In genomic region chr17:2396568-2397246, GRCh38 we compare ENCODE assay signal across 8 cellular contexts. TPM values are rescaled to one million over a fixed set of nuclear protein-coding genes. Genes with fewer than 3 reads are reported as not detected.
DNase-seq lines count a peak whose midpoint lies in the region; ATAC-seq and TF ChIP-seq lines count a peak whose summit lies in the region.

No MANE protein-coding gene starts in this region.

- H3K27me3 ChIP-seq in BLaER1 treated with 17β-estradiol and CSF1 and Interleukin-3, amounts not matched to agents 10 nM and 100 nM = no peaks in the 10 kb centered on the region
- no peaks in the 10 kb centered on the region for H3K27me3 ChIP-seq in GM23248 (replicated peaks; ENCODE audit: insufficient read depth)
- H3K27me3 ChIP-seq in OCI-LY1 (ENCODE audit: insufficient read depth, low read length) = no peaks in the 10 kb centered on the region
- no peaks in the 10 kb centered on the region for H3K27me3 ChIP-seq in testis

- H3F3A ChIP-seq in GM23248 (ENCODE audit: insufficient read depth) (peaks cover 32% of the 10 kb centered on the region), OCI-LY1 (ENCODE audit: insufficient read depth, low read length) (no peaks in the 10 kb centered on the region)

- H3K4me1 ChIP-seq in BLaER1 treated with 17β-estradiol and CSF1 and Interleukin-3, amounts not matched to agents 10 nM and 100 nM = peaks cover 47 to 59% (median 54%) of the 10 kb centered on the region in 10 experiments
- peaks cover 25% of the 10 kb centered on the region for H3K4me1 ChIP-seq in GM23248 (ENCODE audit: insufficient read depth)
- H3K4me1 ChIP-seq in OCI-LY1 (ENCODE audit: insufficient read depth, low read length, severe bottlenecking) = peaks cover 49% of the 10 kb centered on the region
- H3K4me1 ChIP-seq in testis = peaks cover 55% of the 10 kb centered on the region

- H3K36me3 Mint-ChIP-seq in naive B cell = no peaks in the 10 kb centered on the region

- TF ChIP-seq CTCF in OCI-LY1 (IDR thresholded peaks at IDR 0.05; ENCODE audit: low read length) = no peak
- TF ChIP-seq CTCF in testis (IDR thresholded peaks at IDR 0.05) = no peak

- H3K79me2 ChIP-seq in GM23248 (ENCODE audit: insufficient read depth) (peaks cover 63% of the 10 kb centered on the region), OCI-LY1 (ENCODE audit: insufficient read depth, low read length) (no peaks in the 10 kb centered on the region)

- H3K9me3 Mint-ChIP-seq in naive B cell = no peaks in the 10 kb centered on the region

- H2AFZ ChIP-seq in GM23248 (no peak overlapping the region), OCI-LY1 (ENCODE audit: low read length) (no peak overlapping the region)

- WGBS in GM23248 (ENCODE audit: low coverage in 1 of 2, low lambda C conversion rate in 2 of 2, missing lambda C conversion rate in 2 of 2), 2 experiments = 1 to 3% methylated on average over 23 to 29 of the region's 34 CpGs
- WGBS in testis, 2 donors = 15% methylated on average over 28 of the region's 34 CpGs; no CpG with 5 or more reads in 1 of the 2 donors

- H3K9ac ChIP-seq in BLaER1 treated with 17β-estradiol and CSF1 and Interleukin-3, amounts not matched to agents 10 nM and 100 nM = peak overlapping the region; percentile 84 to 100 (median 98)
- peak overlapping the region; percentile 100 for H3K9ac ChIP-seq in GM23248
- H3K9ac ChIP-seq in OCI-LY1 (ENCODE audit: low read length) = peak overlapping the region; percentile 54; the same call in 1 of the 2 replicates

- no peaks in the 10 kb centered on the region for H3K27me3 Mint-ChIP-seq in naive B cell

- peak overlapping the region; percentile 97 to 100 (median 99) for H3K4me2 ChIP-seq in BLaER1 treated with 17β-estradiol and CSF1 and Interleukin-3, amounts not matched to agents 10 nM and 100 nM
- H3K4me2 ChIP-seq in GM23248 (ENCODE audit: unreplicated experiment) (peak overlapping the region; percentile 77), OCI-LY1 (ENCODE audit: low read length) (peak overlapping the region; percentile 57)

- peaks cover 4 to 59% (median 18%) of the 10 kb centered on the region in 11 experiments; a peak in 14 of 22 replicates for H4K20me1 ChIP-seq in BLaER1 treated with 17β-estradiol and CSF1 and Interleukin-3, amounts not matched to agents 10 nM and 100 nM
- H4K20me1 ChIP-seq in GM23248 (ENCODE audit: insufficient read depth) (no peaks in the 10 kb centered on the region), OCI-LY1 (ENCODE audit: insufficient read depth, low read length) (no peaks in the 10 kb centered on the region)

- H3K36me3 ChIP-seq in BLaER1 treated with 17β-estradiol and CSF1 and Interleukin-3, amounts not matched to agents 10 nM and 100 nM = no peaks in the 10 kb centered on the region
- H3K36me3 ChIP-seq in GM23248 (ENCODE audit: low read depth) (no peaks in the 10 kb centered on the region), OCI-LY1 (ENCODE audit: insufficient read depth, low read length) (no peaks in the 10 kb centered on the region; the same call in 1 of the 2 replicates), testis (ENCODE audit: low read depth, missing control alignments) (no peaks in the 10 kb centered on the region)

- H3K27ac Mint-ChIP-seq in naive B cell = peak overlapping the region in 4 of 6 donors; percentile 63 to 98 (median 86)

- ATAC-seq in naive B cell (ENCODE audit: low read depth in 2 of 2) = no peak

- intact Hi-C loops in testis (cut with DNase I; ENCODE audit: low total_unique reads) = no loop called here

- DNase-seq in GM23248 (peak; percentile 96), fibroblast of peridontal ligament (ENCODE audit: extremely low read depth) (peak; percentile 95), naive B cell (peak; percentile 56), testis (peak; percentile 96), NCI-H524 treated with DMSO at 0.1 percent for 48 hours (lab: John Stamatoyannopoulos, UW) (no peak)
- peak; percentile 77 for DNase-seq in activated effector memory CD4-positive, alpha-beta T cell treated with anti-CD3 and anti-CD28 coated beads, Interleukin-2, amount 50 U/mL, for 16 hours

- H3K9me2 ChIP-seq in GM23248 (ENCODE audit: insufficient read depth) = no peaks in the 10 kb centered on the region
- H3K9me2 ChIP-seq in OCI-LY1 (ENCODE audit: low read depth, low read length) = no peaks in the 10 kb centered on the region

- in situ Hi-C loops in GM23248 (cut with MboI) = no loop called here

- peaks cover 51 to 72% (median 52%) of the 10 kb centered on the region in 3 donors for H3K4me1 Mint-ChIP-seq in naive B cell

- peak; percentile 10 for TF ChIP-seq POLR2A in testis (IDR thresholded peaks at IDR 0.05)

- peak overlapping the region; percentile 86 to 100 (median 98) for H3K27ac ChIP-seq in BLaER1 treated with 17β-estradiol and CSF1 and Interleukin-3, amounts not matched to agents 10 nM and 100 nM
- H3K27ac ChIP-seq in GM23248 (peak overlapping the region; percentile 99), OCI-LY1 (ENCODE audit: low read depth, low read length, poor library complexity, severe bottlenecking) (peak overlapping the region; percentile 72), testis (peak overlapping the region; percentile 94 to 99)

- peak overlapping the region; percentile 60 to 99 (median 81) for H3K4me3 Mint-ChIP-seq in naive B cell

- H3K9me3 ChIP-seq in BLaER1 treated with 17β-estradiol and CSF1 and Interleukin-3, amounts not matched to agents 10 nM and 100 nM (replicated peaks in 1 of 11) = no peaks in the 10 kb centered on the region
- no peaks in the 10 kb centered on the region for H3K9me3 ChIP-seq in GM23248 (ENCODE audit: low read depth)
- H3K9me3 ChIP-seq in OCI-LY1 (ENCODE audit: low read length) = no peaks in the 10 kb centered on the region
- H3K9me3 ChIP-seq in testis = no peaks in the 10 kb centered on the region

- peak overlapping the region; percentile 45 to 98 (median 85) for H3K4me3 ChIP-seq in BLaER1 treated with 17β-estradiol and CSF1 and Interleukin-3, amounts not matched to agents 10 nM and 100 nM
- peak overlapping the region; percentile 60 for H3K4me3 ChIP-seq in GM23248
- peak overlapping the region; percentile 50 for H3K4me3 ChIP-seq in OCI-LY1 (ENCODE audit: low read depth, low read length, poor library complexity, severe bottlenecking)
- no peak overlapping the region for H3K4me3 ChIP-seq in testis

RNA-seq across cellular contexts. Expression of gene MNT, which starts 4.2 kb away (rescaled TPM):
- 3.7 and 6.2 TPM in 2 replicates for total RNA-seq in GM23248 (2014; rRNA removed; shearing (Covaris generic))
- polyA plus RNA-seq in GM23248 (2016; fragmentation: Nextera tagmentation; extraction: Ambion mirVana) = 6.2 and 8.2 TPM in 2 replicates
- 1 to 10 TPM in 2 of 6 donors, under 1 TPM in 4; 0.60 to 1.3 (median 0.90) TPM for polyA plus RNA-seq in naive B cell (ENCODE audit: low read depth in 6 of 6)
- total RNA-seq in testis = 10 to 100 TPM; 46.3 to 67.7 TPM
- polyA plus RNA-seq in testis (ENCODE audit: insufficient read depth, low read depth, low replicate concordance) = 27.9 TPM

RNA-seq across cellular contexts. Expression of gene SGSM2, which starts 59.4 kb away (rescaled TPM):
- total RNA-seq in GM23248 (2014; rRNA removed; shearing (Covaris generic)) = 29.2 and 32.3 TPM in 2 replicates
- polyA plus RNA-seq in GM23248 (2016; fragmentation: Nextera tagmentation; extraction: Ambion mirVana) (17.8 and 19.8 TPM in 2 replicates), naive B cell (ENCODE audit: low read depth in 6 of 6) (10 to 100 TPM in 1 of 6 donors, 1 to 10 TPM in 5; 2.8 to 14.3 (median 4.4) TPM), testis (ENCODE audit: insufficient read depth, low read depth, low replicate concordance) (54.1 TPM)
- total RNA-seq in testis = 10 to 100 TPM; 80.5 to 88.9 TPM

Comparison
In these comparisons a context has a peak if more than half of its experiments do, and no peak if none do; other contexts are left out.
1. H3K4me3 ChIP-seq: peak in BLaER1 treated with 17β-estradiol and CSF1 and Interleukin-3, amounts not matched to agents 10 nM and 100 nM (10 of 10), GM23248 (single experiment) and OCI-LY1 (single experiment); none in testis (0 of 2).
2. Peak in every context shown above with its lines, with median percentiles within 50 percentile points of each other: H3K27ac ChIP-seq, H3K4me2 ChIP-seq and H3K9ac ChIP-seq.